ENCODE assay signal across 9 cellular contexts in genomic region chr1:241985787-241986186, GRCh38. TPM values are rescaled to one million over a fixed set of nuclear protein-coding genes. Genes with fewer than 3 reads are reported as not detected.
A peak's percentile ranks its signal among the peaks of the same experiment; 100 is the strongest.
DNase-seq lines count a peak whose midpoint lies in the region; ATAC-seq, FAIRE-seq and TF ChIP-seq lines count a peak whose summit lies in the region.
"Had no signal": no experiment of that assay in that cellular context is flagged by ENCODE, and none has a peak within 500 bp of the region (broad histone marks: within the 10 kb centered on the region; RNA-seq: fewer than 3 reads in every experiment).

No MANE protein-coding gene starts in this region.

- ATAC-seq in HG02885 (IDR thresholded peaks at IDR 0.05; ENCODE audit: poor library complexity, unreplicated experiment) (peak; percentile 68), RWPE2 (ENCODE audit: low read depth) (0 out of 3 replicates have a peak, but pooled peaks have one; percentile 29), GM21526 (IDR thresholded peaks at IDR 0.05; ENCODE audit: low FRiP score, unreplicated experiment) (no peak)

- no peak overlapping the region for H3K27ac ChIP-seq in RWPE2 (ENCODE audit: poor library complexity, severe bottlenecking)
- H3K27ac ChIP-seq: epithelial cell of prostate had no signal

- H3K4me1 ChIP-seq in RWPE2 (ENCODE audit: insufficient read depth, poor library complexity, severe bottlenecking): peaks cover 11% of the 10 kb centered on the region

- no peaks in the 10 kb centered on the region for H3K9me3 ChIP-seq in RWPE2 (ENCODE audit: severe bottlenecking)

- TF ChIP-seq CTCF in RWPE2 (IDR thresholded peaks at IDR 0.05; ENCODE audit: poor library complexity, severe bottlenecking) (peak; percentile 39), fibroblast of villous mesenchyme (IDR thresholded peaks at IDR 0.05; ENCODE audit: insufficient read depth, low read depth, low read length) (peak; percentile 60)

- H3K4me3 ChIP-seq in RWPE2 (ENCODE audit: severe bottlenecking) (no peak overlapping the region), fibroblast of villous mesenchyme (ENCODE audit: low read depth, low read length) (no peak overlapping the region)

- H3K27me3 ChIP-seq in RWPE2 (ENCODE audit: insufficient read depth, poor library complexity, severe bottlenecking): no peaks in the 10 kb centered on the region

- FAIRE-seq in urothelium cell line (lab: Jason Lieb, UNC): no peak

- no peaks in the 10 kb centered on the region for H3K36me3 ChIP-seq in RWPE2 (ENCODE audit: low read depth)

- DNase-seq in 8988T (peak; percentile 43), DMS153 treated with DMSO at 0.1 percent for 48 hours (lab: John Stamatoyannopoulos, UW; ENCODE audit: unreplicated experiment) (peak; percentile 53), RWPE2 (ENCODE audit: low spot score) (no peak), fibroblast of villous mesenchyme (ENCODE audit: low read depth) (peak; percentile 58), urothelium cell line (ENCODE audit: low spot score) (peak; percentile 58), NCI-H226 (no peak)

RNA-seq across cellular contexts. Expression of gene MAP1LC3C, which starts 13.1 kb away (rescaled TPM):
- total RNA-seq in fibroblast of villous mesenchyme: under 0.01 TPM in 2 replicates

RNA-seq across cellular contexts. Expression of gene BECN2, which starts 28.2 kb away (rescaled TPM):
- not detected in 2 replicates for total RNA-seq in fibroblast of villous mesenchyme

Comparison
In these comparisons a context has a peak if more than half of its experiments do, and no peak if none do; other contexts are left out.
1. DNase-seq: peak in 8988T (single experiment), DMS153 treated with DMSO at 0.1 percent for 48 hours (single experiment), fibroblast of villous mesenchyme (single experiment) and urothelium cell line (single experiment); none in RWPE2 (single experiment) and NCI-H226 (single experiment).